ENCODE assay signal across 35 cellular contexts in genomic region chr7:121271098-121271497, GRCh38. TPM values are rescaled to one million over a fixed set of nuclear protein-coding genes. Genes with fewer than 3 reads are reported as not detected.
"Had no signal": no experiment of that assay in that cellular context is flagged by ENCODE, and none has a peak within 500 bp of the region (broad histone marks: within the 10 kb centered on the region; RNA-seq: fewer than 3 reads in every experiment).

No MANE protein-coding gene starts in this region.

- H3K4me1 ChIP-seq: adrenal gland, breast epithelium had no signal

- H3K4me3 ChIP-seq: adrenal gland, body of pancreas, breast epithelium had no signal

- FAIRE-seq: astrocyte, TTC549 had no signal

- H3K9me3 ChIP-seq: adrenal gland, body of pancreas, breast epithelium had no signal

- H3K27me3 ChIP-seq: adrenal gland, body of pancreas, brain microvascular endothelial cell, breast epithelium had no signal

- ATAC-seq: activated T-cell treated with anti-CD3 and anti-CD28 coated beads, Interleukin-2, amount 50 U/mL, for 4 hours; activated T-helper 17 cell treated with anti-CD3 and anti-CD28 coated beads, Interleukin-2, amount 50 U/mL, for 72 hours; body of pancreas had no signal

- H3K36me3 ChIP-seq: adrenal gland, brain microvascular endothelial cell, breast epithelium had no signal

- H3K27ac ChIP-seq: adrenal gland, body of pancreas, brain microvascular endothelial cell, breast epithelium, VCaP had no signal

- DNase-seq: activated B cell treated with CpG ODN at 0.5 μM for 24 hours; activated CD4-positive, alpha-beta memory T cell treated with anti-CD3 and anti-CD28 coated beads for 36 hours; activated CD4-positive, alpha-beta T cell treated with anti-CD3 and anti-CD28 coated beads for 4 hours; activated CD4-positive, alpha-beta T cell treated with anti-CD3 and anti-CD28 coated beads, Interleukin-2, amount 10 ng/mL, durations not matched to agents 24 days and 14 days; activated CD4-positive, alpha-beta T cell treated with anti-CD3 and anti-CD28 coated beads, Interleukin-2, amount 50 U/mL, for 1 hour; activated CD4-positive, alpha-beta T cell treated with anti-CD3 and anti-CD28 coated beads, Interleukin-2, amount 50 U/mL, for 4 hours; activated CD4-positive, CD25-positive, alpha-beta regulatory T cell treated with anti-CD3 and anti-CD28 coated beads, Interleukin-2, amount 50 U/mL, for 72 hours; activated CD8-positive, alpha-beta memory T cell treated with anti-CD3 and anti-CD28 coated beads, Interleukin-2, amount 50 U/mL, for 4 hours; activated CD8-positive, alpha-beta T cell treated with anti-CD3 and anti-CD28 coated beads for 36 hours; activated effector memory CD4-positive, alpha-beta T cell treated with anti-CD3 and anti-CD28 coated beads, Interleukin-2, amount 50 U/mL, for 16 hours; activated gamma-delta T cell treated with Interleukin-2 at 50 U/mL for 16 hours; activated naive CD4-positive, alpha-beta T cell; activated naive CD4-positive, alpha-beta T cell treated with anti-CD3 and anti-CD28 coated beads for 36 hours; activated naive CD4-positive, alpha-beta T cell treated with anti-CD3 and anti-CD28 coated beads, Interleukin-2, amount 50 U/mL, for 16 hours; activated naive CD8-positive, alpha-beta T cell treated with anti-CD3 and anti-CD28 coated beads, Interleukin-2, amount 10 ng/mL, durations not matched to agents 7 days and 5 days; activated T-cell treated with anti-CD3 and anti-CD28 coated beads for 4 hours; activated T-cell treated with anti-CD3 and anti-CD28 coated beads, Interleukin-2, amount 50 U/mL, for 1 hour; activated T-cell treated with anti-CD3 and anti-CD28 coated beads, Interleukin-2, amount 50 U/mL, for 4 hours; activated T-cell treated with anti-CD3 and anti-CD28 coated beads, Interleukin-2, amount 50 U/mL, for 72 hours; adrenal gland; amniotic stem cell; aorta; body of pancreas; brain microvascular endothelial cell; central memory CD4-positive, alpha-beta T cell; T-helper 1 cell; T-helper 2 cell; T-helper 9 cell had no signal

RNA-seq across cellular contexts. Expression of gene WNT16, which starts 57.7 kb away (rescaled TPM):
- total RNA-seq: activated CD4-positive, alpha-beta memory T cell treated with anti-CD3 and anti-CD28 coated beads for 36 hours; activated CD4-positive, alpha-beta T cell treated with anti-CD3 and anti-CD28 coated beads, Interleukin-2, amount 10 ng/mL, durations not matched to agents 24 days and 14 days; activated CD8-positive, alpha-beta T cell treated with anti-CD3 and anti-CD28 coated beads for 36 hours; activated naive CD4-positive, alpha-beta T cell treated with anti-CD3 and anti-CD28 coated beads for 36 hours; activated naive CD4-positive, alpha-beta T cell treated with anti-CD3 and anti-CD28 coated beads, Interleukin-2, amount 50 U/mL, for 72 hours; activated naive CD8-positive, alpha-beta T cell treated with anti-CD3 and anti-CD28 coated beads, Interleukin-2, amount 10 ng/mL, durations not matched to agents 7 days and 5 days; activated T-cell treated with anti-CD3 and anti-CD28 coated beads, Interleukin-2, amount 50 U/mL, for 72 hours; activated T-helper 1 cell treated with anti-CD3 and anti-CD28 coated beads, Interleukin-12 subunit alpha, Interleukin-12 subunit beta, Interleukin-2, Interleukin-4 antibody, amounts not matched to agents 30 ng/mL and 10 ng/mL and 1 ng/mL, durations not matched to agents 14 hours and 24 hours and 36 hours; activated T-helper 17 cell treated with anti-CD3 and anti-CD28 coated beads, Interleukin-2, amount 50 U/mL, for 72 hours; aorta; body of pancreas had no signal
- polyA plus RNA-seq: aorta had no signal
